ENCODE assay signal across 24 cellular contexts in the genomic region with DNA sequence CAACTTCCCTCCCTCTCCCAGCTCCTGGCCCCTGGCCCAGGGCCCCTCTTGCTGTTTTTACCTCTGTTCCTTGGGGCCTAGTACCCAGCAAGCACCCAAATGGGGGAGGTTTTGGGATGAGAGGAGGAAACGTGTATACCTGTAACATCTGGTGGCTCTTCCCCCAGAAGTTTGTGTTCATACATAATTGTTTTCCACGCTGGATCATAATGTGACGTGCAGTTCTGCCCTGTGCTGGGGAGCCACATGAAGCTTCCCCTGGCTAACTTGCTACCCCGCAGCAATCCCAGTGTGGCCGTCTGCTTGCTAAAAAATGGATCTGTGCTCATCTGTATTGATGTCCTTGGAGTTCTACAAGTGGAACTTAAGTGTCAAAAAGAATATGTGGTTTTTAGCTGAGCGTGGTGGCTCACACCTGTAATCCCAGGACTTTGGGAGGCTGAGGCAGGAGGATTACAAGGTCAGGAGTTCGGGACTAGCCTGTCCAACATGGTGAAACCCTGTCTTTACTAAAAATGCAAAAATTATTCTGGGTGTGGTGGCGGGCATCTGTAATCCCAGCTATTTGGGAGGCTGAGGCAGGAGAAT. TPM values are rescaled to one million over a fixed set of nuclear protein-coding genes. Genes with fewer than 3 reads are reported as not detected.
A peak's percentile ranks its signal among the peaks of the same experiment; 100 is the strongest.
DNase-seq lines count a peak whose midpoint lies in the region; ATAC-seq lines count a peak whose summit lies in the region.
"Had no signal": no experiment of that assay in that cellular context is flagged by ENCODE, and none has a peak within 500 bp of the region (broad histone marks: within the 10 kb centered on the region; RNA-seq: fewer than 3 reads in every experiment).

No MANE protein-coding gene starts in this region.

- no peak for ATAC-seq in activated naive CD8-positive, alpha-beta T cell treated with anti-CD3 and anti-CD28 coated beads, Interleukin-2, amount 50 U/mL, for 24 hours
- ATAC-seq in memory B cell (ENCODE audit: low read depth) (no peak), GM21825 (IDR thresholded peaks at IDR 0.05; ENCODE audit: unreplicated experiment) (no peak)
- peak in 1 of 2 donors; percentile 4 for ATAC-seq in stimulated activated naive B cell treated with anti-CD40 and anti-IgM and Interleukin-4, amounts not matched to agents 10 μg/mL and 1 μg/mL and 100 μg/mL, for 72 hours (replicated peaks)
- no peak for ATAC-seq in natural killer cell treated with Interleukin-12 subunit alpha and Interleukin-12 subunit beta and Interleukin-15 and Interleukin-18, amount 100 ng/mL, for 72 hours
- ATAC-seq: stimulated activated naive CD8-positive, alpha-beta T cell treated with anti-CD3 and anti-CD28 coated beads, Interleukin-15, Interleukin-2, amounts not matched to agents 100 U/mL and 50 U/mL, for 24 hours had no signal

- peaks cover 9% of the 10 kb centered on the region for H3K36me3 Mint-ChIP-seq in activated naive CD8-positive, alpha-beta T cell treated with anti-CD3 and anti-CD28 coated beads for 36 hours
- peaks cover 9% of the 10 kb centered on the region for H3K36me3 Mint-ChIP-seq in activated naive CD8-positive, alpha-beta T cell treated with anti-CD3 and anti-CD28 coated beads, Interleukin-2, amount 50 U/mL, for 24 hours (ENCODE audit: low read depth)
- H3K36me3 Mint-ChIP-seq in memory B cell: peaks cover 24% of the 10 kb centered on the region
- peaks cover 33 to 44% of the 10 kb centered on the region in 2 donors for H3K36me3 Mint-ChIP-seq in stimulated activated naive B cell treated with anti-CD40 and anti-IgM and Interleukin-4, amounts not matched to agents 10 μg/mL and 1 μg/mL and 100 μg/mL, for 72 hours
- peaks cover 5% of the 10 kb centered on the region for H3K36me3 Mint-ChIP-seq in natural killer cell treated with Interleukin-12 subunit alpha and Interleukin-12 subunit beta and Interleukin-15 and Interleukin-18, amount 100 ng/mL, for 72 hours

- peak overlapping the region; percentile 12 for H3K27ac Mint-ChIP-seq in activated naive CD8-positive, alpha-beta T cell treated with anti-CD3 and anti-CD28 coated beads for 36 hours
- H3K27ac Mint-ChIP-seq in activated naive CD8-positive, alpha-beta T cell treated with anti-CD3 and anti-CD28 coated beads, Interleukin-2, amount 50 U/mL, for 24 hours: no peak overlapping the region
- peak overlapping the region; percentile 22 for H3K27ac Mint-ChIP-seq in memory B cell
- H3K27ac Mint-ChIP-seq in stimulated activated naive B cell treated with anti-CD40 and anti-IgM and Interleukin-4, amounts not matched to agents 10 μg/mL and 1 μg/mL and 100 μg/mL, for 72 hours: peak overlapping the region; percentile 44
- peak overlapping the region in 1 of 2 donors; percentile 6 for H3K27ac Mint-ChIP-seq in natural killer cell treated with Interleukin-12 subunit alpha and Interleukin-12 subunit beta and Interleukin-15 and Interleukin-18, amount 100 ng/mL, for 72 hours
- H3K27ac Mint-ChIP-seq: activated CD8-positive, alpha-beta T cell treated with anti-CD3 and anti-CD28 coated beads for 36 hours; T-helper 2 cell treated with Interferon-gamma antibody and Interleukin-4, amounts not matched to agents 5 μg/mL and 100 μg/mL, for 36 hours had no signal

- H3K27ac ChIP-seq in cingulate gyrus (ENCODE audit: low read depth, low read length): peak overlapping the region; percentile 96
- H3K27ac ChIP-seq: breast epithelium, epithelial cell of prostate, gastrocnemius medialis, left lung, ovary, sigmoid colon, SJCRH30, upper lobe of left lung had no signal

- no peaks in the 10 kb centered on the region for H3K9me3 Mint-ChIP-seq in activated naive CD8-positive, alpha-beta T cell treated with anti-CD3 and anti-CD28 coated beads for 36 hours
- H3K9me3 Mint-ChIP-seq in activated naive CD8-positive, alpha-beta T cell treated with anti-CD3 and anti-CD28 coated beads, Interleukin-2, amount 50 U/mL, for 24 hours: no peaks in the 10 kb centered on the region
- no peaks in the 10 kb centered on the region for H3K9me3 Mint-ChIP-seq in memory B cell
- no peaks in the 10 kb centered on the region for H3K9me3 Mint-ChIP-seq in stimulated activated naive B cell treated with anti-CD40 and anti-IgM and Interleukin-4, amounts not matched to agents 10 μg/mL and 1 μg/mL and 100 μg/mL, for 72 hours
- H3K9me3 Mint-ChIP-seq in natural killer cell treated with Interleukin-12 subunit alpha and Interleukin-12 subunit beta and Interleukin-15 and Interleukin-18, amount 100 ng/mL, for 72 hours: no peaks in the 10 kb centered on the region
- H3K9me3 Mint-ChIP-seq: activated CD8-positive, alpha-beta T cell treated with anti-CD3 and anti-CD28 coated beads for 36 hours; activated T-cell treated with anti-CD3 and anti-CD28 coated beads, Interleukin-2, amount 50 U/mL, for 4 hours; T-helper 2 cell treated with Interferon-gamma antibody and Interleukin-4, amounts not matched to agents 5 μg/mL and 100 μg/mL, for 36 hours had no signal

- no peak for DNase-seq in activated naive CD8-positive, alpha-beta T cell treated with anti-CD3 and anti-CD28 coated beads for 36 hours
- DNase-seq in activated naive CD8-positive, alpha-beta T cell treated with anti-CD3 and anti-CD28 coated beads, Interleukin-2, amount 50 U/mL, for 24 hours: no peak
- DNase-seq in memory B cell (ENCODE audit: low spot score in 2 of 2): no peak
- no peak for DNase-seq in stimulated activated naive B cell treated with anti-CD40 and anti-IgM and Interleukin-4, amounts not matched to agents 10 μg/mL and 1 μg/mL and 100 μg/mL, for 72 hours
- no peak for DNase-seq in NCI-H1694 treated with DMSO at 0.1 percent for 48 hours (lab: John Stamatoyannopoulos, UW)
- DNase-seq in natural killer cell treated with Interleukin-12 subunit alpha and Interleukin-12 subunit beta and Interleukin-15 and Interleukin-18, amount 100 ng/mL, for 72 hours (ENCODE audit: low spot score): no peak
- DNase-seq: activated CD4-positive, CD25-positive, alpha-beta regulatory T cell; activated CD8-positive, alpha-beta T cell treated with anti-CD3 and anti-CD28 coated beads for 36 hours; activated T-cell treated with anti-CD3 and anti-CD28 coated beads, Interleukin-2, amount 50 U/mL, for 4 hours; gastrocnemius medialis; NCI-H146; NCI-H748 treated with DMSO at 0.1 percent for 48 hours; sigmoid colon; stimulated activated naive CD8-positive, alpha-beta T cell treated with anti-CD3 and anti-CD28 coated beads, Interleukin-15, Interleukin-2, amounts not matched to agents 100 U/mL and 50 U/mL, for 24 hours had no signal

- peaks cover 3% of the 10 kb centered on the region for H3K27me3 Mint-ChIP-seq in activated naive CD8-positive, alpha-beta T cell treated with anti-CD3 and anti-CD28 coated beads for 36 hours
- H3K27me3 Mint-ChIP-seq in activated naive CD8-positive, alpha-beta T cell treated with anti-CD3 and anti-CD28 coated beads, Interleukin-2, amount 50 U/mL, for 24 hours: peaks cover 2% of the 10 kb centered on the region
- H3K27me3 Mint-ChIP-seq in memory B cell: no peaks in the 10 kb centered on the region
- peaks cover 0 to 5% of the 10 kb centered on the region in 2 donors for H3K27me3 Mint-ChIP-seq in stimulated activated naive B cell treated with anti-CD40 and anti-IgM and Interleukin-4, amounts not matched to agents 10 μg/mL and 1 μg/mL and 100 μg/mL, for 72 hours
- no peaks in the 10 kb centered on the region for H3K27me3 Mint-ChIP-seq in natural killer cell treated with Interleukin-12 subunit alpha and Interleukin-12 subunit beta and Interleukin-15 and Interleukin-18, amount 100 ng/mL, for 72 hours
- H3K27me3 Mint-ChIP-seq: activated naive CD8-positive, alpha-beta T cell had no signal

- H3K4me3 Mint-ChIP-seq in activated naive CD8-positive, alpha-beta T cell treated with anti-CD3 and anti-CD28 coated beads for 36 hours: no peak overlapping the region
- no peak overlapping the region for H3K4me3 Mint-ChIP-seq in activated naive CD8-positive, alpha-beta T cell treated with anti-CD3 and anti-CD28 coated beads, Interleukin-2, amount 50 U/mL, for 24 hours
- no peak overlapping the region for H3K4me3 Mint-ChIP-seq in memory B cell
- H3K4me3 Mint-ChIP-seq in stimulated activated naive B cell treated with anti-CD40 and anti-IgM and Interleukin-4, amounts not matched to agents 10 μg/mL and 1 μg/mL and 100 μg/mL, for 72 hours: peak overlapping the region in 1 of 2 donors; percentile 22
- no peak overlapping the region for H3K4me3 Mint-ChIP-seq in natural killer cell treated with Interleukin-12 subunit alpha and Interleukin-12 subunit beta and Interleukin-15 and Interleukin-18, amount 100 ng/mL, for 72 hours
- H3K4me3 Mint-ChIP-seq: activated CD8-positive, alpha-beta T cell treated with anti-CD3 and anti-CD28 coated beads for 36 hours; activated naive CD8-positive, alpha-beta T cell; activated T-cell treated with anti-CD3 and anti-CD28 coated beads, Interleukin-2, amount 50 U/mL, for 4 hours; T-helper 2 cell treated with Interferon-gamma antibody and Interleukin-4, amounts not matched to agents 5 μg/mL and 100 μg/mL, for 36 hours had no signal

- no peaks in the 10 kb centered on the region for H3K4me1 Mint-ChIP-seq in activated naive CD8-positive, alpha-beta T cell treated with anti-CD3 and anti-CD28 coated beads for 36 hours
- no peaks in the 10 kb centered on the region for H3K4me1 Mint-ChIP-seq in activated naive CD8-positive, alpha-beta T cell treated with anti-CD3 and anti-CD28 coated beads, Interleukin-2, amount 50 U/mL, for 24 hours
- peaks cover 12% of the 10 kb centered on the region for H3K4me1 Mint-ChIP-seq in memory B cell
- peaks cover 10 to 16% of the 10 kb centered on the region in 2 donors for H3K4me1 Mint-ChIP-seq in stimulated activated naive B cell treated with anti-CD40 and anti-IgM and Interleukin-4, amounts not matched to agents 10 μg/mL and 1 μg/mL and 100 μg/mL, for 72 hours
- peaks cover 0 to 14% of the 10 kb centered on the region in 2 donors for H3K4me1 Mint-ChIP-seq in natural killer cell treated with Interleukin-12 subunit alpha and Interleukin-12 subunit beta and Interleukin-15 and Interleukin-18, amount 100 ng/mL, for 72 hours (ENCODE audit: low read depth in 2 of 2)

RNA-seq across cellular contexts. Expression of a gene that starts 36.5 kb away (rescaled TPM):
- 1 to 10 TPM; 3.4 to 3.6 TPM for total RNA-seq in activated naive CD8-positive, alpha-beta T cell treated with anti-CD3 and anti-CD28 coated beads for 36 hours
- total RNA-seq in natural killer cell treated with Interleukin-12 subunit alpha and Interleukin-12 subunit beta and Interleukin-15 and Interleukin-18, amount 100 ng/mL, for 72 hours: 1 to 10 TPM; 2.8 to 7.1 TPM
